In genomic region chr3:28634019-28634418, GRCh38 we compare ENCODE assay signal across 6 cellular contexts.
"Had no signal": no experiment of that assay in that cellular context is flagged by ENCODE, and none has a peak within 500 bp of the region (broad histone marks: within the 10 kb centered on the region; RNA-seq: fewer than 3 reads in every experiment).

No MANE protein-coding gene starts in this region.

- H3K4me3 ChIP-seq: K562 had no signal

- ATAC-seq: HepG2, K562 had no signal

- DNase-seq: IMR-90, KBM-7, KG1 had no signal

- H3K27ac ChIP-seq: HL-60 had no signal
